Comparison of ENCODE assay signal across 8 cellular contexts in the genomic region with DNA sequence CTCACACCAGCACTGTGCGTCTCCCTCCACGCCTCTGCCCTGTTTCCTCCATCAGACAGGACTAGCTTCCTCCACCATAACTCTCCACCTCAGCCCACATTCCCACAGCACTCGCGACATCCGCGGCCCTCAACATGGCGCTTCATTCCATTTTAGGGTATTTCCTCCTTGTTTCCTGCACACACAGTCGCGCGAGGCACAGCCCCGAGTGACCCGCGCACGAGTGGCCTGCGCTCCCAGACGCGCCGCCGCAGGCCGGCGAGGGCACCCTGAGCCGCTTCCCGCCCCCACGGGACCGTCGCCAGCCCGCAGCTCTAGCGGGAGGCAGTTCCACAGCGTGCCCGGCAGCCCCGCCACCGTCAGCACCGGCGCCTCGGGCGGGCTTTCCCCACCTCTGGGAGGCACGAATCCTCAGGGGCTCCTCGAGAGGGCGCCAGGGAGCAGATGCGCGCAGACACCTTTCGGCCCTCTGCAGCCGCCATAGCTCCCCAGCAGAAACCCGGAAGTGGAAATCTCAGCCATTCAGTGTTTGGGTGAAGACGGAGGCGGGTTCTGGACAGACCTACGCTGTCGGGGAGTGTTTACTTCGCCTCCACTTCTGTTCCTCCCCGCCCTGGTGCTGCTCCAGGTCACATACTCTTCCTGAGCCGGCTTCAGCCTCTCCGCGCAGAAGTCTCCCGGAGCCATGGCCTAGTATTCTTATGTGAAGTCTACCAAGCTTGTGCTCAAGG.
DNase-seq lines count a peak whose midpoint lies in the region; ATAC-seq and TF ChIP-seq lines count a peak whose summit lies in the region.
"Not testable (repeated sequence)": the region's sequence is repeated elsewhere in the genome, so short reads cannot be mapped to it uniquely, and the experiment has no call there.

No MANE protein-coding gene starts in this region.

- not testable (repeated sequence) for H3K36me3 Mint-ChIP-seq in progenitor cell of endocrine pancreas (ENCODE audit: insufficient read depth)

- H3K27ac Mint-ChIP-seq in progenitor cell of endocrine pancreas = peak overlapping the region; percentile 99

- H3K27me3 Mint-ChIP-seq in progenitor cell of endocrine pancreas = not testable (repeated sequence)

- H3K9me3 Mint-ChIP-seq in progenitor cell of endocrine pancreas (ENCODE audit: low read depth) = peaks cover 21% of the 10 kb centered on the region

- ATAC-seq in GM21737 (IDR thresholded peaks at IDR 0.05; ENCODE audit: unreplicated experiment) = peak; percentile 100

- TF ChIP-seq CTCF in cardiac fibroblast (IDR thresholded peaks at IDR 0.05; ENCODE audit: low read depth, low read length) = peak; percentile 83
- TF ChIP-seq CTCF in progenitor cell of endocrine pancreas (IDR thresholded peaks at IDR 0.05; ENCODE audit: unreplicated experiment) = peak; percentile 90

- DNase-seq in HT-29 (ENCODE audit: low spot score) = peak; percentile 94
- peak; percentile 96 to 99 for DNase-seq in activated CD4-positive, alpha-beta T cell treated with anti-CD3 and anti-CD28 coated beads for 24 hours (ENCODE audit: low read depth in 2 of 2)
- peak; percentile 99 for DNase-seq in cardiac fibroblast (ENCODE audit: low read depth in 2 of 2)
- peak; percentile 62 for DNase-seq in iPS DF 4.7 (ENCODE audit: extremely low read depth, low spot score)
- peak; percentile 92 for DNase-seq in progenitor cell of endocrine pancreas (ENCODE audit: low spot score, unreplicated experiment)
- peak; percentile 100 for DNase-seq in superior temporal gyrus (ENCODE audit: extremely low spot score)

- H3K4me1 Mint-ChIP-seq in progenitor cell of endocrine pancreas (ENCODE audit: low read depth) = not testable (repeated sequence)

- H3K4me3 ChIP-seq in GM08714 (ENCODE audit: low read length) = peak overlapping the region; percentile 69
- peak overlapping the region; percentile 71 to 74 for H3K4me3 ChIP-seq in cardiac fibroblast (replicated peaks in 1 of 2; ENCODE audit: low read depth in 2 of 2, low read length in 2 of 2)

- H3K4me3 Mint-ChIP-seq in progenitor cell of endocrine pancreas (ENCODE audit: low read depth) = not testable (repeated sequence)

Comparison
In these comparisons a context has a peak if more than half of its experiments do, and no peak if none do; other contexts are left out.
1. Peak in every context shown above with its lines: DNase-seq, ATAC-seq and H3K4me3 ChIP-seq.